1 cellular context compared by ENCODE assay signal in the genomic region with DNA sequence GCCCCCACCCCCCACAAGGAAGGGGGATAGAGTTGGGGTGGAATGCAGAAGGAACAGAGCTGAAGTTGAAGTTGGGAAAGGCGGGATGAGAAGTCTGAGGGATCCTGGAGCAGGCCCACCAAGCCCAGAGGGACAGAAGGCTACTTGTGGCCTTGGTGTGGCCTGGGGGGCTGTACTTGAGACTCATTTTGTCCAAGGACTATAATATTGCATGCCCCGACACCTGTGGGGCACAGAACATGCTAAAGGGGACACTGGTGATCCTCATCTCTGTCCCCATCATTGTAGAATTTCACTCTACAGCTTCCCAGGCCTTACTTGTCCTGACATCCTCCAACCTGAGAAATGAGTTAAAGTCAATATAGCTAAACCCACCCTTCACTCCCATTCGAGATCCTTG.
TF ChIP-seq lines count a peak whose summit lies in the region.

No MANE protein-coding gene starts in this region.

TF ChIP-seq in SK-N-SH treated with all-trans-retinoic acid at 6 μM for 48 hours, 23 proteins besides CTCF, POLR2A, EP300 and RAD21 (continued from another document):
- TF ChIP-seq, protein P1, sequence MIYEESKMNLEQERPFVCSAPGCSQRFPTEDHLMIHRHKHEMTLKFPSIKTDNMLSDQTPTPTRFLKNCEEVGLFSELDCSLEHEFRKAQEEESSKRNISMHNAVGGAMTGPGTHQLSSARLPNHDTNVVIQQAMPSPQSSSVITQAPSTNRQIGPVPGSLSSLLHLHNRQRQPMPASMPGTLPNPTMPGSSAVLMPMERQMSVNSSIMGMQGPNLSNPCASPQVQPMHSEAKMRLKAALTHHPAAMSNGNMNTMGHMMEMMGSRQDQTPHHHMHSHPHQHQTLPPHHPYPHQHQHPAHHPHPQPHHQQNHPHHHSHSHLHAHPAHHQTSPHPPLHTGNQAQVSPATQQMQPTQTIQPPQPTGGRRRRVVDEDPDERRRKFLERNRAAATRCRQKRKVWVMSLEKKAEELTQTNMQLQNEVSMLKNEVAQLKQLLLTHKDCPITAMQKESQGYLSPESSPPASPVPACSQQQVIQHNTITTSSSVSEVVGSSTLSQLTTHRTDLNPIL (CRISPR knock-in tag; IDR thresholded peaks at IDR 0.05; ENCODE audit: low read depth) = no peak
- TF ChIP-seq, protein P2, sequence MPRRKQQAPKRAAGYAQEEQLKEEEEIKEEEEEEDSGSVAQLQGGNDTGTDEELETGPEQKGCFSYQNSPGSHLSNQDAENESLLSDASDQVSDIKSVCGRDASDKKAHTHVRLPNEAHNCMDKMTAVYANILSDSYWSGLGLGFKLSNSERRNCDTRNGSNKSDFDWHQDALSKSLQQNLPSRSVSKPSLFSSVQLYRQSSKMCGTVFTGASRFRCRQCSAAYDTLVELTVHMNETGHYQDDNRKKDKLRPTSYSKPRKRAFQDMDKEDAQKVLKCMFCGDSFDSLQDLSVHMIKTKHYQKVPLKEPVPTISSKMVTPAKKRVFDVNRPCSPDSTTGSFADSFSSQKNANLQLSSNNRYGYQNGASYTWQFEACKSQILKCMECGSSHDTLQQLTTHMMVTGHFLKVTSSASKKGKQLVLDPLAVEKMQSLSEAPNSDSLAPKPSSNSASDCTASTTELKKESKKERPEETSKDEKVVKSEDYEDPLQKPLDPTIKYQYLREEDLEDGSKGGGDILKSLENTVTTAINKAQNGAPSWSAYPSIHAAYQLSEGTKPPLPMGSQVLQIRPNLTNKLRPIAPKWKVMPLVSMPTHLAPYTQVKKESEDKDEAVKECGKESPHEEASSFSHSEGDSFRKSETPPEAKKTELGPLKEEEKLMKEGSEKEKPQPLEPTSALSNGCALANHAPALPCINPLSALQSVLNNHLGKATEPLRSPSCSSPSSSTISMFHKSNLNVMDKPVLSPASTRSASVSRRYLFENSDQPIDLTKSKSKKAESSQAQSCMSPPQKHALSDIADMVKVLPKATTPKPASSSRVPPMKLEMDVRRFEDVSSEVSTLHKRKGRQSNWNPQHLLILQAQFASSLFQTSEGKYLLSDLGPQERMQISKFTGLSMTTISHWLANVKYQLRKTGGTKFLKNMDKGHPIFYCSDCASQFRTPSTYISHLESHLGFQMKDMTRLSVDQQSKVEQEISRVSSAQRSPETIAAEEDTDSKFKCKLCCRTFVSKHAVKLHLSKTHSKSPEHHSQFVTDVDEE (CRISPR knock-in tag; IDR thresholded peaks at IDR 0.05) = no peak
- no peak for TF ChIP-seq ESRRG (CRISPR knock-in tag; IDR thresholded peaks at IDR 0.05)
- TF ChIP-seq, protein P3, sequence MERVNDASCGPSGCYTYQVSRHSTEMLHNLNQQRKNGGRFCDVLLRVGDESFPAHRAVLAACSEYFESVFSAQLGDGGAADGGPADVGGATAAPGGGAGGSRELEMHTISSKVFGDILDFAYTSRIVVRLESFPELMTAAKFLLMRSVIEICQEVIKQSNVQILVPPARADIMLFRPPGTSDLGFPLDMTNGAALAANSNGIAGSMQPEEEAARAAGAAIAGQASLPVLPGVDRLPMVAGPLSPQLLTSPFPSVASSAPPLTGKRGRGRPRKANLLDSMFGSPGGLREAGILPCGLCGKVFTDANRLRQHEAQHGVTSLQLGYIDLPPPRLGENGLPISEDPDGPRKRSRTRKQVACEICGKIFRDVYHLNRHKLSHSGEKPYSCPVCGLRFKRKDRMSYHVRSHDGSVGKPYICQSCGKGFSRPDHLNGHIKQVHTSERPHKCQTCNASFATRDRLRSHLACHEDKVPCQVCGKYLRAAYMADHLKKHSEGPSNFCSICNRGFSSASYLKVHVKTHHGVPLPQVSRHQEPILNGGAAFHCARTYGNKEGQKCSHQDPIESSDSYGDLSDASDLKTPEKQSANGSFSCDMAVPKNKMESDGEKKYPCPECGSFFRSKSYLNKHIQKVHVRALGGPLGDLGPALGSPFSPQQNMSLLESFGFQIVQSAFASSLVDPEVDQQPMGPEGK (CRISPR knock-in tag; IDR thresholded peaks at IDR 0.05; ENCODE audit: borderline replicate concordance) = no peak
- TF ChIP-seq, protein P4, sequence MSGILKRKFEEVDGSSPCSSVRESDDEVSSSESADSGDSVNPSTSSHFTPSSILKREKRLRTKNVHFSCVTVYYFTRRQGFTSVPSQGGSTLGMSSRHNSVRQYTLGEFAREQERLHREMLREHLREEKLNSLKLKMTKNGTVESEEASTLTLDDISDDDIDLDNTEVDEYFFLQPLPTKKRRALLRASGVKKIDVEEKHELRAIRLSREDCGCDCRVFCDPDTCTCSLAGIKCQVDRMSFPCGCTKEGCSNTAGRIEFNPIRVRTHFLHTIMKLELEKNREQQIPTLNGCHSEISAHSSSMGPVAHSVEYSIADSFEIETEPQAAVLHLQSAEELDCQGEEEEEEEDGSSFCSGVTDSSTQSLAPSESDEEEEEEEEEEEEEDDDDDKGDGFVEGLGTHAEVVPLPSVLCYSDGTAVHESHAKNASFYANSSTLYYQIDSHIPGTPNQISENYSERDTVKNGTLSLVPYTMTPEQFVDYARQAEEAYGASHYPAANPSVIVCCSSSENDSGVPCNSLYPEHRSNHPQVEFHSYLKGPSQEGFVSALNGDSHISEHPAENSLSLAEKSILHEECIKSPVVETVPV (CRISPR knock-in tag; IDR thresholded peaks at IDR 0.05) = no peak
- no peak for TF ChIP-seq OSR1 (CRISPR knock-in tag; IDR thresholded peaks at IDR 0.05)
